ENCODE assay signal across 28 cellular contexts in genomic region chr19:55171440-55171839, GRCh38. TPM values are rescaled to one million over a fixed set of nuclear protein-coding genes. Genes with fewer than 3 reads are reported as not detected.
"Had no signal": no experiment of that assay in that cellular context is flagged by ENCODE, and none has a peak within 500 bp of the region (broad histone marks: within the 10 kb centered on the region; RNA-seq: fewer than 3 reads in every experiment).

No MANE protein-coding gene starts in this region.

- H3K27ac Mint-ChIP-seq: activated naive CD4-positive, alpha-beta T cell treated with anti-CD3 and anti-CD28 coated beads for 36 hours; stimulated activated memory B cell treated with anti-CD40 and anti-IgM and Interleukin-4, amounts not matched to agents 10 μg/mL and 1 μg/mL and 100 μg/mL, for 72 hours had no signal

- H3K4me3 ChIP-seq: esophagus muscularis mucosa, stomach, suprapubic skin, tibial nerve, uterus had no signal

- H3K36me3 ChIP-seq: brain microvascular endothelial cell, esophagus muscularis mucosa, stomach, suprapubic skin, tibial nerve, uterus had no signal

- DNase-seq: activated CD4-positive, alpha-beta T cell treated with anti-CD3 and anti-CD28 coated beads, Interleukin-2, amount 50 U/mL, for 4 hours; activated CD8-positive, alpha-beta memory T cell treated with anti-CD3 and anti-CD28 coated beads, Interleukin-2, amount 50 U/mL, for 48 hours; activated naive CD4-positive, alpha-beta T cell treated with anti-CD3 and anti-CD28 coated beads for 36 hours; activated T-cell treated with anti-CD3 and anti-CD28 coated beads, Interleukin-2, amount 50 U/mL, for 48 hours; anterior cingulate cortex; brain microvascular endothelial cell; central memory CD4-positive, alpha-beta T cell; effector memory CD4-positive, alpha-beta T cell; islet precursor cell; left cardiac atrium; midbrain; posterior cingulate gyrus; small intestine; stimulated activated CD4-positive, alpha-beta T cell treated with anti-CD3 and anti-CD28 coated beads, Interleukin-2, amount 100 ng/mL, for 24 hours; stomach; uterus had no signal

- ATAC-seq: left cardiac atrium; sciatic nerve; stimulated activated memory B cell treated with anti-CD40 and anti-IgM and Interleukin-4, amounts not matched to agents 10 μg/mL and 1 μg/mL and 100 μg/mL, for 72 hours had no signal

- H3K9me3 Mint-ChIP-seq: activated naive CD4-positive, alpha-beta T cell treated with anti-CD3 and anti-CD28 coated beads for 36 hours; neural crest cell had no signal

- H3K4me3 Mint-ChIP-seq: activated naive CD4-positive, alpha-beta T cell treated with anti-CD3 and anti-CD28 coated beads for 36 hours; neural crest cell had no signal

- H3K27ac ChIP-seq: brain microvascular endothelial cell, esophagus muscularis mucosa, stomach, suprapubic skin, tibial nerve, uterus had no signal

- H3K9me3 ChIP-seq: esophagus muscularis mucosa, stomach, suprapubic skin, tibial nerve, uterus had no signal

RNA-seq across cellular contexts. Expression of gene DNAAF3, which starts 5.0 kb away (rescaled TPM):
- total RNA-seq: activated CD8-positive, alpha-beta memory T cell treated with anti-CD3 and anti-CD28 coated beads for 36 hours; activated naive CD4-positive, alpha-beta T cell treated with anti-CD3 and anti-CD28 coated beads for 36 hours; frontal cortex had no signal

RNA-seq across cellular contexts. Expression of gene SYT5, which starts 8.6 kb away (rescaled TPM):
- total RNA-seq: activated CD8-positive, alpha-beta memory T cell treated with anti-CD3 and anti-CD28 coated beads for 36 hours; activated naive CD4-positive, alpha-beta T cell treated with anti-CD3 and anti-CD28 coated beads for 36 hours; left cardiac atrium; renal cortical epithelial cell; sciatic nerve; tibial nerve had no signal
- polyA plus RNA-seq: liver had no signal

RNA-seq across cellular contexts. Expression of gene TNNI3, which starts 13.9 kb away (rescaled TPM):
- total RNA-seq: activated CD8-positive, alpha-beta memory T cell treated with anti-CD3 and anti-CD28 coated beads for 36 hours; activated naive CD4-positive, alpha-beta T cell treated with anti-CD3 and anti-CD28 coated beads for 36 hours; dermis microvascular lymphatic vessel endothelial cell; esophagus muscularis mucosa; liver; omental fat pad; sciatic nerve; stomach; tibial nerve had no signal
- polyA plus RNA-seq: liver had no signal

RNA-seq across cellular contexts. Expression of gene TNNT1, which starts 22.4 kb away (rescaled TPM):
- total RNA-seq: activated CD8-positive, alpha-beta memory T cell treated with anti-CD3 and anti-CD28 coated beads for 36 hours; activated naive CD4-positive, alpha-beta T cell treated with anti-CD3 and anti-CD28 coated beads for 36 hours; neural crest cell had no signal

RNA-seq across cellular contexts. Expression of gene PTPRH, which starts 37.9 kb away (rescaled TPM):
- total RNA-seq: activated CD8-positive, alpha-beta memory T cell treated with anti-CD3 and anti-CD28 coated beads for 36 hours; activated naive CD4-positive, alpha-beta T cell treated with anti-CD3 and anti-CD28 coated beads for 36 hours had no signal
